1 cellular context compared by ENCODE assay signal in the genomic region with DNA sequence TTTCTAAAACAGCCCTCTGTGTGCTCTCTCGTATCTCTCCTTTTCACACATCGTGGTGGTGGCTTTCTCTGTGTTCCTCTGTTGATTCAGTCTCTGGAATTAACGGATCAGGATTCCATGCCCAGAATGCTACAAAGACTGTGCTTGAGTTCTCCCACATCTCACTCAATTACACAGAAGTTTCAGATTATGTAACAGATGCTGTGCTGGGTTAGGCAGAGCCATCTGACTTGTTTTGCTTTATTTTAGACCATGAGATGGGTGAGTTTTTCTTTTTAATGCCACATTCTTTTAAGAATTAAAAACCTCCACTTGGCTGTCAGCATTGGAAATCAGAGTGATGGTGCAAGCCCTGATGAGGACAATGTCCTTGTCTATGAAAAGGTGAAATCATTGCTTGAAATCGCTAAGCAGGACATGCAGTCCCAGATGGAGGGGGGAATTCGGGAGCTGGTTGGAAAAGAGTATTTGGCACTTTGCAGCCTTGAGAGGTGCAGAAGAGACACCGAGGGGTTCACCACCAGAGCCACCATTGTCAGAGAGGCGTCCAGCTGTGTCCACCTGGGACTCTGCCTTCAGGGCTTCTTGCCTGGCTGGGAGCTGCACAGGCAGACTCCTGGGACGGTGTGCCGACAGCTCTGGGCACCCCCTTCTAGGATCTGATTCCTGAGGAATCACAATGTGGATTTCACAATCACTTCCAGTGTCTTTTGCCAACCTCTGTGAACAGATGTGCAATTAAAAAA.
TF ChIP-seq lines count a peak whose summit lies in the region.

No MANE protein-coding gene starts in this region.

TF ChIP-seq in IMR-90, 13 proteins besides CTCF, POLR2A, EP300 and RAD21 (continued from another document):
- TF ChIP-seq, protein P1, sequence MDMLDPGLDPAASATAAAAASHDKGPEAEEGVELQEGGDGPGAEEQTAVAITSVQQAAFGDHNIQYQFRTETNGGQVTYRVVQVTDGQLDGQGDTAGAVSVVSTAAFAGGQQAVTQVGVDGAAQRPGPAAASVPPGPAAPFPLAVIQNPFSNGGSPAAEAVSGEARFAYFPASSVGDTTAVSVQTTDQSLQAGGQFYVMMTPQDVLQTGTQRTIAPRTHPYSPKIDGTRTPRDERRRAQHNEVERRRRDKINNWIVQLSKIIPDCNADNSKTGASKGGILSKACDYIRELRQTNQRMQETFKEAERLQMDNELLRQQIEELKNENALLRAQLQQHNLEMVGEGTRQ (IDR thresholded peaks at IDR 0.05; ENCODE audit: low read depth, low read length), result no peak
- TF ChIP-seq FOS (IDR thresholded peaks at IDR 0.05; ENCODE audit: low read depth, low read length), result no peak
- TF ChIP-seq CEBPB (IDR thresholded peaks at IDR 0.05; ENCODE audit: low read depth, low read length), result peak; percentile 83
- no peak for TF ChIP-seq RFX5 (IDR thresholded peaks at IDR 0.05; ENCODE audit: low read depth, low read length)
- no peak for TF ChIP-seq SMC3 (IDR thresholded peaks at IDR 0.05; ENCODE audit: low read depth, low read length)
